In genomic region chr10:50529660-50530059, GRCh38 we compare ENCODE assay signal across 22 cellular contexts.
"Had no signal": no experiment of that assay in that cellular context is flagged by ENCODE, and none has a peak within 500 bp of the region (broad histone marks: within the 10 kb centered on the region; RNA-seq: fewer than 3 reads in every experiment).

No MANE protein-coding gene starts in this region.

- H3K27me3 ChIP-seq: ascending aorta had no signal

- H3K27ac Mint-ChIP-seq: activated CD4-positive, alpha-beta T cell treated with anti-CD3 and anti-CD28 coated beads, Interleukin-2, amount 10 ng/mL, durations not matched to agents 24 days and 14 days; activated CD8-positive, alpha-beta memory T cell treated with anti-CD3 and anti-CD28 coated beads, Interleukin-2, amount 10 ng/mL, durations not matched to agents 7 days and 5 days; activated T-helper 17 cell treated with anti-CD3 and anti-CD28 coated beads, Interleukin-2, amount 50 U/mL, for 72 hours; T-helper 1 cell treated with Interleukin-12 subunit alpha and Interleukin-12 subunit beta and Interleukin-4 antibody, amounts not matched to agents 30 μg/mL and 1 μg/mL, for 36 hours; WTC11 had no signal

- ATAC-seq: activated CD8-positive, alpha-beta memory T cell treated with anti-CD3 and anti-CD28 coated beads, Interleukin-2, amount 10 ng/mL, durations not matched to agents 7 days and 5 days; activated T-cell treated with anti-CD3 and anti-CD28 coated beads, Interleukin-2, amount 50 U/mL, for 4 hours; activated T-helper 17 cell treated with anti-CD3 and anti-CD28 coated beads, Interleukin-2, amount 50 U/mL, for 72 hours; WTC11 had no signal

- H3K4me3 Mint-ChIP-seq: activated CD4-positive, alpha-beta T cell treated with anti-CD3 and anti-CD28 coated beads, Interleukin-2, amount 10 ng/mL, durations not matched to agents 24 days and 14 days; activated CD8-positive, alpha-beta memory T cell treated with anti-CD3 and anti-CD28 coated beads, Interleukin-2, amount 10 ng/mL, durations not matched to agents 7 days and 5 days; activated T-cell treated with anti-CD3 and anti-CD28 coated beads, Interleukin-2, amount 50 U/mL, for 4 hours; activated T-helper 17 cell treated with anti-CD3 and anti-CD28 coated beads, Interleukin-2, amount 50 U/mL, for 72 hours; brain; central memory CD8-positive, alpha-beta T cell; T-helper 1 cell treated with Interleukin-12 subunit alpha and Interleukin-12 subunit beta and Interleukin-4 antibody, amounts not matched to agents 30 μg/mL and 1 μg/mL, for 36 hours; WTC11 had no signal

- DNase-seq: activated CD4-positive, alpha-beta T cell treated with anti-CD3 and anti-CD28 coated beads for 1 hour; activated CD4-positive, alpha-beta T cell treated with anti-CD3 and anti-CD28 coated beads, Interleukin-2, amount 10 ng/mL, durations not matched to agents 24 days and 14 days; activated CD4-positive, alpha-beta T cell treated with anti-CD3 and anti-CD28 coated beads, Interleukin-2, amount 50 U/mL, for 48 hours; activated CD8-positive, alpha-beta memory T cell treated with anti-CD3 and anti-CD28 coated beads, Interleukin-2, amount 10 ng/mL, durations not matched to agents 7 days and 5 days; activated gamma-delta T cell treated with Interleukin-2 at 50 U/mL for 16 hours; activated naive CD4-positive, alpha-beta T cell treated with anti-CD3 and anti-CD28 coated beads, Interleukin-2, amount 50 U/mL, for 16 hours; activated T-cell treated with anti-CD3 and anti-CD28 coated beads, Interleukin-2, amount 50 U/mL, for 4 hours; KG1; NCI-H1105 treated with DMSO at 0.1 percent for 48 hours; NCI-H1436 treated with DMSO at 0.1 percent for 48 hours; NCI-H187; NCI-H2081; NCI-H446; NCI-H524; SHP77; T-helper 9 cell had no signal

- H3K36me3 Mint-ChIP-seq: brain, WTC11 had no signal

- H3K9me3 Mint-ChIP-seq: activated CD4-positive, alpha-beta T cell treated with anti-CD3 and anti-CD28 coated beads, Interleukin-2, amount 10 ng/mL, durations not matched to agents 24 days and 14 days; activated T-cell treated with anti-CD3 and anti-CD28 coated beads, Interleukin-2, amount 50 U/mL, for 4 hours; activated T-helper 17 cell treated with anti-CD3 and anti-CD28 coated beads, Interleukin-2, amount 50 U/mL, for 72 hours; brain; central memory CD8-positive, alpha-beta T cell; T-helper 1 cell treated with Interleukin-12 subunit alpha and Interleukin-12 subunit beta and Interleukin-4 antibody, amounts not matched to agents 30 μg/mL and 1 μg/mL, for 36 hours; WTC11 had no signal

- H3K4me3 ChIP-seq: ascending aorta had no signal

- H3K27ac ChIP-seq: ascending aorta had no signal

- H3K27me3 Mint-ChIP-seq: activated CD4-positive, alpha-beta T cell treated with anti-CD3 and anti-CD28 coated beads, Interleukin-2, amount 10 ng/mL, durations not matched to agents 24 days and 14 days; activated CD8-positive, alpha-beta memory T cell treated with anti-CD3 and anti-CD28 coated beads, Interleukin-2, amount 10 ng/mL, durations not matched to agents 7 days and 5 days; activated T-helper 17 cell treated with anti-CD3 and anti-CD28 coated beads, Interleukin-2, amount 50 U/mL, for 72 hours; brain; central memory CD8-positive, alpha-beta T cell had no signal
